Comparison of ENCODE assay signal across 12 cellular contexts in the genomic region with DNA sequence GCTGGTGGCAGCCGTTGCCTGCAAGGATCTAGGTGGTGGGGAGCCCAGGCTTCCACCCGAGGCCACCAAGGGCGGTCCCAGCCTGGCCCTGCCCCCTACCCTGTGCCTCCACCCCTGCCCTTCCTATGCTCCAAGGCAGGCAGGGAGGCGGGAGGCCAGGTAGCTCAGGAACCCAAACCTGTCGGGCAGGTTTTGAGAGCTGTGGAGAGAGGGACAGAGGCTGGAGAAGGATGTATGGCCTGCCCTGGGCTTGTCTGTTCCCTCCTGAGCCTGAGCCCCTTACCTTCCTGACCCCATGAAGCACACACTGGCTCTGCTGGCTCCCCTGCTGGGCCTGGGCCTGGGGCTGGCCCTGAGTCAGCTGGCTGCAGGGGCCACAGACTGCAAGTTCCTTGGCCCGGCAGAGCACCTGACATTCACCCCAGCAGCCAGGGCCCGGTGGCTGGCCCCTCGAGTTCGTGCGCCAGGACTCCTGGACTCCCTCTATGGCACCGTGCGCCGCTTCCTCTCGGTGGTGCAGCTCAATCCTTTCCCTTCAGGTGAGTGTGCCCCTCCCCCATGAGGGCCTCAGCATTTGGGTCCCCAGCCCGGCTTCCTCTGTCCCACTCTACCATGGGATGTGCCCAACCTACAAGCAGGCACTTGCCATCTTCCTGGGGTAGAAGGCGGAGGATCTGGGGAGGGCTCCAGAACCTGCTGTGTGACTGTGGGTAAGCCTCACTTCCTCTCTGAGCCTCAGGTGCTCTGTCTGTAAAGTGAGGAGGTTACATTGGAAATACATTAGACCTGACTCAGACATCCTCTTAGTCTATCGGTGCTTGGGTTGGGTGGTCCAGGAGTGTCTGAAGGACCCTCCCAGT. TPM values are rescaled to one million over a fixed set of nuclear protein-coding genes. Genes with fewer than 3 reads are reported as not detected.
DNase-seq lines count a peak whose midpoint lies in the region; ATAC-seq and TF ChIP-seq lines count a peak whose summit lies in the region.
"Had no signal": no experiment of that assay in that cellular context is flagged by ENCODE, and none has a peak within 500 bp of the region (broad histone marks: within the 10 kb centered on the region; RNA-seq: fewer than 3 reads in every experiment).

A gene with protein sequence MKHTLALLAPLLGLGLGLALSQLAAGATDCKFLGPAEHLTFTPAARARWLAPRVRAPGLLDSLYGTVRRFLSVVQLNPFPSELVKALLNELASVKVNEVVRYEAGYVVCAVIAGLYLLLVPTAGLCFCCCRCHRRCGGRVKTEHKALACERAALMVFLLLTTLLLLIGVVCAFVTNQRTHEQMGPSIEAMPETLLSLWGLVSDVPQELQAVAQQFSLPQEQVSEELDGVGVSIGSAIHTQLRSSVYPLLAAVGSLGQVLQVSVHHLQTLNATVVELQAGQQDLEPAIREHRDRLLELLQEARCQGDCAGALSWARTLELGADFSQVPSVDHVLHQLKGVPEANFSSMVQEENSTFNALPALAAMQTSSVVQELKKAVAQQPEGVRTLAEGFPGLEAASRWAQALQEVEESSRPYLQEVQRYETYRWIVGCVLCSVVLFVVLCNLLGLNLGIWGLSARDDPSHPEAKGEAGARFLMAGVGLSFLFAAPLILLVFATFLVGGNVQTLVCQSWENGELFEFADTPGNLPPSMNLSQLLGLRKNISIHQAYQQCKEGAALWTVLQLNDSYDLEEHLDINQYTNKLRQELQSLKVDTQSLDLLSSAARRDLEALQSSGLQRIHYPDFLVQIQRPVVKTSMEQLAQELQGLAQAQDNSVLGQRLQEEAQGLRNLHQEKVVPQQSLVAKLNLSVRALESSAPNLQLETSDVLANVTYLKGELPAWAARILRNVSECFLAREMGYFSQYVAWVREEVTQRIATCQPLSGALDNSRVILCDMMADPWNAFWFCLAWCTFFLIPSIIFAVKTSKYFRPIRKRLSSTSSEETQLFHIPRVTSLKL (plus strand): TSS at position 159 of the 860 bp plus-strand sequence. CDS start 137 bp downstream, at position 296.

- H3K27ac ChIP-seq in esophagus (ENCODE audit: low read depth in 2 of 2, low read length in 1 of 2) (peak within 1 kb of the TSS; percentile 93 to 97), SK-N-SH (ENCODE audit: low read depth in 2 of 2, low read length in 1 of 2) (no peak within 1 kb of the TSS)
- H3K27ac ChIP-seq: thoracic aorta had no signal

- TF ChIP-seq EP300 in Ishikawa (IDR thresholded peaks at IDR 0.05; ENCODE audit: borderline replicate concordance): peak; percentile 48; the same call in 1 of the 2 replicates
- no peak for TF ChIP-seq EP300 in SK-N-SH (IDR thresholded peaks at IDR 0.05; ENCODE audit: borderline replicate concordance in 1 of 2, low read depth in 1 of 2, low read length in 1 of 2)

- H3K4me3 ChIP-seq in Caco-2 (ENCODE audit: low read depth, low read length): no peak within 1 kb of the TSS
- peak within 1 kb of the TSS; percentile 60 to 61 for H3K4me3 ChIP-seq in esophagus (ENCODE audit: low read depth in 1 of 2, low read length in 2 of 2)
- no peak within 1 kb of the TSS for H3K4me3 ChIP-seq in SK-N-SH (ENCODE audit: low read depth in 2 of 2, low read length in 1 of 2)
- H3K4me3 ChIP-seq: thoracic aorta had no signal

- H3F3A ChIP-seq in SK-N-SH (replicated peaks; ENCODE audit: insufficient read depth): no peaks in the 10 kb centered on the region

- TF ChIP-seq CTCF in Caco-2 (IDR thresholded peaks at IDR 0.05; ENCODE audit: insufficient read depth in 1 of 2, low read depth in 1 of 2, low read length in 1 of 2, severe bottlenecking in 1 of 2, unreplicated experiment in 1 of 2): no peak
- TF ChIP-seq CTCF in SK-N-SH (IDR thresholded peaks at IDR 0.05): no peak
- no peak for TF ChIP-seq CTCF in GM10266 (IDR thresholded peaks at IDR 0.05; ENCODE audit: control insufficient read depth, insufficient read depth, low read depth, missing control alignments)

- no peaks in the 10 kb centered on the region for H3K36me3 Mint-ChIP-seq in Caco-2 (ENCODE audit: insufficient read depth, unreplicated experiment)
- H3K36me3 Mint-ChIP-seq in natural killer cell treated with Interleukin-12 subunit alpha and Interleukin-12 subunit beta and Interleukin-15 and Interleukin-18, amount 100 ng/mL, for 72 hours: no peaks in the 10 kb centered on the region

- H3K4me1 ChIP-seq in Caco-2: peaks cover 11% of the 10 kb centered on the region
- peaks cover 0 to 31% of the 10 kb centered on the region in 2 donors for H3K4me1 ChIP-seq in esophagus (ENCODE audit: control insufficient read depth in 2 of 2, insufficient read depth in 2 of 2, low read length in 1 of 2)
- no peaks in the 10 kb centered on the region for H3K4me1 ChIP-seq in SK-N-SH (ENCODE audit: control insufficient read depth in 1 of 2, insufficient read depth in 2 of 2, low read depth in 1 of 2, low read length in 1 of 2)

- H3K9ac ChIP-seq in SK-N-SH: no peak within 1 kb of the TSS

- DNase-seq in Caco-2 (peak; percentile 51 to 73), SK-N-SH (no peak), activated T-cell treated with anti-CD3 and anti-CD28 coated beads for 4 hours (no peak), GM10266 (ENCODE audit: extremely low spot score) (no peak)
- DNase-seq in natural killer cell treated with Interleukin-12 subunit alpha and Interleukin-12 subunit beta and Interleukin-15 and Interleukin-18, amount 100 ng/mL, for 72 hours (ENCODE audit: low spot score): peak; percentile 58
- DNase-seq in effector CD8-positive, alpha-beta T cell (lab: John Stamatoyannopoulos, UW): no peak
- DNase-seq: stimulated activated CD4-positive, alpha-beta T cell treated with anti-CD3 and anti-CD28 coated beads, Interleukin-4, amount 100 ng/mL, for 4 hours had no signal

- H3K27me3 ChIP-seq in Caco-2 (replicated peaks; ENCODE audit: control insufficient read depth, insufficient read depth, low read length) (no peaks in the 10 kb centered on the region), esophagus (ENCODE audit: control insufficient read depth in 1 of 2, insufficient read depth in 2 of 2, low read length in 2 of 2) (no peaks in the 10 kb centered on the region), SK-N-SH (ENCODE audit: insufficient read depth) (no peaks in the 10 kb centered on the region)

- 38 to 46% methylated on average over 16 to 17 of the region's 17 CpGs for WGBS in esophagus, 2 donors
- 74% methylated on average over 14 of the region's 17 CpGs for WGBS in SK-N-SH (ENCODE audit: low lambda C conversion rate)

- no peak within 1 kb of the TSS for H3K4me3 Mint-ChIP-seq in Caco-2 (ENCODE audit: unreplicated experiment)
- no peak within 1 kb of the TSS for H3K4me3 Mint-ChIP-seq in natural killer cell treated with Interleukin-12 subunit alpha and Interleukin-12 subunit beta and Interleukin-15 and Interleukin-18, amount 100 ng/mL, for 72 hours
- H3K4me3 Mint-ChIP-seq: CD4-positive, alpha-beta T cell had no signal

- BruUV-seq in Caco-2 (replicated peaks; lab: Mats Ljungman, UMichigan): no TSS peak

- no peaks in the 10 kb centered on the region for H4K20me1 ChIP-seq in SK-N-SH (ENCODE audit: insufficient read depth)

- H3K4me1 Mint-ChIP-seq in Caco-2 (ENCODE audit: low read depth, unreplicated experiment): peaks cover 7% of the 10 kb centered on the region
- H3K4me1 Mint-ChIP-seq in natural killer cell treated with Interleukin-12 subunit alpha and Interleukin-12 subunit beta and Interleukin-15 and Interleukin-18, amount 100 ng/mL, for 72 hours (ENCODE audit: low read depth in 2 of 2): no peaks in the 10 kb centered on the region

- POLR2A ChIA-PET in Caco-2 (lab: Charles Lee) (no interaction called here), SK-N-SH (lab: Yijun Ruan, JAX) (no interaction called here)

- H3K9me3 Mint-ChIP-seq in Caco-2 (ENCODE audit: unreplicated experiment): no peaks in the 10 kb centered on the region
- no peaks in the 10 kb centered on the region for H3K9me3 Mint-ChIP-seq in natural killer cell treated with Interleukin-12 subunit alpha and Interleukin-12 subunit beta and Interleukin-15 and Interleukin-18, amount 100 ng/mL, for 72 hours
- H3K9me3 Mint-ChIP-seq: CD4-positive, alpha-beta T cell had no signal

- H3K36me3 ChIP-seq in Caco-2 (ENCODE audit: control insufficient read depth, insufficient read depth, low read length) (no peaks in the 10 kb centered on the region), esophagus (ENCODE audit: control insufficient read depth in 2 of 2, insufficient read depth in 2 of 2, low read length in 1 of 2) (peaks cover 0 to 6% of the 10 kb centered on the region in 2 donors), SK-N-SH (replicated peaks in 1 of 2; ENCODE audit: control insufficient read depth in 1 of 2, insufficient read depth in 2 of 2, low read length in 1 of 2) (no peaks in the 10 kb centered on the region)
- H3K36me3 ChIP-seq: thoracic aorta had no signal

- H3K27ac Mint-ChIP-seq in Caco-2 (ENCODE audit: unreplicated experiment): no peak within 1 kb of the TSS
- H3K27ac Mint-ChIP-seq in natural killer cell treated with Interleukin-12 subunit alpha and Interleukin-12 subunit beta and Interleukin-15 and Interleukin-18, amount 100 ng/mL, for 72 hours: no peak within 1 kb of the TSS
- H3K27ac Mint-ChIP-seq: CD4-positive, alpha-beta T cell had no signal

- H3K79me2 ChIP-seq in SK-N-SH (ENCODE audit: insufficient read depth): no peaks in the 10 kb centered on the region

- no peaks in the 10 kb centered on the region for H3K27me3 Mint-ChIP-seq in Caco-2 (ENCODE audit: insufficient read depth, unreplicated experiment)
- H3K27me3 Mint-ChIP-seq in natural killer cell treated with Interleukin-12 subunit alpha and Interleukin-12 subunit beta and Interleukin-15 and Interleukin-18, amount 100 ng/mL, for 72 hours: no peaks in the 10 kb centered on the region
- H3K27me3 Mint-ChIP-seq: CD4-positive, alpha-beta T cell had no signal

- no peak for ATAC-seq in natural killer cell treated with Interleukin-12 subunit alpha and Interleukin-12 subunit beta and Interleukin-15 and Interleukin-18, amount 100 ng/mL, for 72 hours
- ATAC-seq: Panc1 had no signal

- intact Hi-C loops in Caco-2 (cut with micrococcal nuclease; ENCODE audit: unreplicated experiment): no loop called here

- CTCF ChIA-PET in Caco-2 (lab: Charles Lee): no interaction called here
- CTCF ChIA-PET in SK-N-SH (lab: Yijun Ruan, JAX): interaction anchor here (1.0 to 1.2 kb wide), 2 partner anchors 41 to 43 kb away, joined by 3 to 4 read pairs; no protein-coding TSS in a partner anchor

- H2AFZ ChIP-seq in SK-N-SH (ENCODE audit: low read depth): no peak within 1 kb of the TSS

- H3K9me3 ChIP-seq in Caco-2 (no peaks in the 10 kb centered on the region), esophagus (ENCODE audit: control insufficient read depth in 2 of 2, insufficient read depth in 1 of 2, low read depth in 1 of 2, low read length in 1 of 2) (no peaks in the 10 kb centered on the region), SK-N-SH (no peaks in the 10 kb centered on the region)
- H3K9me3 ChIP-seq: thoracic aorta had no signal

- no peak within 1 kb of the TSS for H3K4me2 ChIP-seq in SK-N-SH

- no peaks in the 10 kb centered on the region for H3K9me2 ChIP-seq in SK-N-SH

- peak; percentile 8; the same call in 1 of the 2 replicates for TF ChIP-seq RAD21 in Ishikawa (IDR thresholded peaks at IDR 0.05; ENCODE audit: low read depth)
- no peak for TF ChIP-seq RAD21 in SK-N-SH (IDR thresholded peaks at IDR 0.05; ENCODE audit: low read length)

RNA-seq across cellular contexts. Expression of the gene that starts here (rescaled TPM):
- 0.82 and 1.5 TPM in 2 replicates for total RNA-seq in Caco-2 (2022)
- polyA plus RNA-seq in esophagus (10 to 100 TPM; 56.0 to 82.4 TPM), SK-N-SH (2012; rRNA removed) (0.38 and 0.49 TPM in 2 replicates)
- 1 to 10 TPM in 1 of 2 donors, under 1 TPM in 1; 0.95 to 1.1 TPM for total RNA-seq in natural killer cell treated with Interleukin-12 subunit alpha and Interleukin-12 subunit beta and Interleukin-15 and Interleukin-18, amount 100 ng/mL, for 72 hours
- 0.10 and 0.16 TPM in 2 replicates for polyA plus RNA-seq in SK-N-SH (2012; cell fraction: cytosol; rRNA removed)
- polyA plus RNA-seq in SK-N-SH (2012; cell fraction: nucleus; rRNA removed): 5.8 and 7.1 TPM in 2 replicates

Comparison
In these comparisons a context has a peak if more than half of its experiments do, and no peak if none do; other contexts are left out.
1. RNA of the gene that starts here (polyA plus RNA-seq): 56.0 to 82.4 TPM in esophagus; 0.10 to 7.1 TPM in SK-N-SH; every median in the first group is over 4 times any median in the second.
2. DNase-seq: peak in Caco-2 (2 of 2) and natural killer cell treated with Interleukin-12 subunit alpha and Interleukin-12 subunit beta and Interleukin-15 and Interleukin-18, amount 100 ng/mL, for 72 hours (single experiment); none in SK-N-SH (single experiment), effector CD8-positive, alpha-beta T cell (single experiment), activated T-cell treated with anti-CD3 and anti-CD28 coated beads for 4 hours (single experiment) and GM10266 (single experiment).
3. H3K4me3 ChIP-seq: peak in esophagus (2 of 2); none in Caco-2 (single experiment) and SK-N-SH (0 of 2).
4. H3K27ac ChIP-seq: peak in esophagus (2 of 2); none in SK-N-SH (0 of 2).